ENCODE assay signal across 20 cellular contexts in genomic region chrX:50068893-50069292, GRCh38.
"Had no signal": no experiment of that assay in that cellular context is flagged by ENCODE, and none has a peak within 500 bp of the region (broad histone marks: within the 10 kb centered on the region; RNA-seq: fewer than 3 reads in every experiment).

No MANE protein-coding gene starts in this region.

- FAIRE-seq: HTR-8/SVneo, RCC 7860 had no signal

- H3K9me3 ChIP-seq: MG63, SJSA1 had no signal

- DNase-seq: KBM-7, MG63, NCI-H1092, NCI-H1436, NCI-H187, NCI-H2029, NCI-H2081 treated with DMSO at 0.1 percent for 48 hours, NCI-H2171, NCI-H446, NCI-H510A, NCI-H524 treated with DMSO at 0.1 percent for 48 hours, NCI-H774, Right ventricle myocardium superior, RPMI8226, SIG-M5 had no signal

- H3K27me3 ChIP-seq: MG63, SJSA1 had no signal

- H3K27ac ChIP-seq: HL-60, SJSA1, SK-N-MC had no signal

- H3K36me3 ChIP-seq: MG63, SJSA1 had no signal

- H3K4me3 ChIP-seq: MG63, SJSA1, SK-N-MC had no signal
